In genomic region chr2:42828487-42829416, GRCh38 we compare ENCODE assay signal across 8 cellular contexts. TPM values are rescaled to one million over a fixed set of nuclear protein-coding genes. Genes with fewer than 3 reads are reported as not detected.
A peak's percentile ranks its signal among the peaks of the same experiment; 100 is the strongest.
DNase-seq lines count a peak whose midpoint lies in the region; ATAC-seq and TF ChIP-seq lines count a peak whose summit lies in the region.

No MANE protein-coding gene starts in this region.

- TF ChIP-seq POLR2A in GM18505 (IDR thresholded peaks at IDR 0.05; ENCODE audit: borderline replicate concordance, extremely low read depth, insufficient read depth, insufficient read length), result no peak

- H3K4me3 Mint-ChIP-seq in central memory CD8-positive, alpha-beta T cell, result no peak overlapping the region

- H3K4me1 Mint-ChIP-seq in central memory CD8-positive, alpha-beta T cell, result peaks cover 20% of the 10 kb centered on the region

- H3K36me3 Mint-ChIP-seq in central memory CD8-positive, alpha-beta T cell (ENCODE audit: insufficient read depth), result peaks cover 2% of the 10 kb centered on the region

- H3K9me3 Mint-ChIP-seq in central memory CD8-positive, alpha-beta T cell, result no peaks in the 10 kb centered on the region

- ATAC-seq in GM18505 (IDR thresholded peaks at IDR 0.05; ENCODE audit: unreplicated experiment), result peak; percentile 63
- ATAC-seq in HG03039 (IDR thresholded peaks at IDR 0.05; ENCODE audit: unreplicated experiment), result peak; percentile 79
- ATAC-seq in activated CD4-positive, CD25-positive, alpha-beta regulatory T cell treated with anti-CD3 and anti-CD28 coated beads, Interleukin-2, amount 50 U/mL, for 24 hours, result peak; percentile 88
- ATAC-seq in central memory CD8-positive, alpha-beta T cell (replicated peaks; ENCODE audit: extremely low read depth, poor library complexity, severe bottlenecking), result peak; percentile 89

- DNase-seq in A172 (ENCODE audit: low spot score) (peak; percentile 54), NCI-H345 (lab: John Stamatoyannopoulos, UW) (peak; percentile 71), left kidney (ENCODE audit: low read depth, low spot score) (peak; percentile 89)
- DNase-seq in central memory CD8-positive, alpha-beta T cell (ENCODE audit: low spot score in 2 of 2), result peak; percentile 49 to 56
- DNase-seq in stimulated activated CD4-positive, alpha-beta T cell treated with anti-CD3 and anti-CD28 coated beads, Interleukin-4, amount 100 ng/mL, for 1 hour, result peak; percentile 69

- no peak overlapping the region for H3K27ac Mint-ChIP-seq in central memory CD8-positive, alpha-beta T cell (ENCODE audit: low read depth)

- H3K27me3 Mint-ChIP-seq in central memory CD8-positive, alpha-beta T cell, result no peaks in the 10 kb centered on the region

RNA-seq across cellular contexts. Expression of gene HAAO, which starts 36.4 kb away (rescaled TPM):
- total RNA-seq in A172 (2014; rRNA removed; shearing (Covaris generic)), result not detected in 2 replicates

Comparison
In these comparisons a context has a peak if more than half of its experiments do, and no peak if none do; other contexts are left out.
1. Peak in every context shown above with its lines: DNase-seq and ATAC-seq.